Comparison of ENCODE assay signal across 1 cellular context in genomic region chr17:82371333-82372062, GRCh38.
TF ChIP-seq lines count a peak whose summit lies in the region.

TSS of gene UTS2R (plus strand) at chr17:82371765. CDS start at chr17:82374325, 2,560 bp downstream.

TF ChIP-seq in IMR-90, 13 proteins besides CTCF, POLR2A, EP300 and RAD21 (continued from another document):
- no peak for TF ChIP-seq USF2 (IDR thresholded peaks at IDR 0.05; ENCODE audit: low read depth, low read length)
- no peak for TF ChIP-seq NFE2L2 (IDR thresholded peaks at IDR 0.05; ENCODE audit: low read depth, low read length)
- TF ChIP-seq MAFK (IDR thresholded peaks at IDR 0.05; ENCODE audit: low read depth, low read length): no peak
- no peak for TF ChIP-seq MXI1 (IDR thresholded peaks at IDR 0.05; ENCODE audit: borderline replicate concordance, low read depth, low read length)
- TF ChIP-seq SMC3 (IDR thresholded peaks at IDR 0.05; ENCODE audit: low read depth, low read length): no peak
- no peak for TF ChIP-seq CEBPB (IDR thresholded peaks at IDR 0.05; ENCODE audit: low read depth, low read length)
